In genomic region chr1:3649342-3650247, GRCh38 we compare ENCODE assay signal across 1 cellular context.
TF ChIP-seq lines count a peak whose summit lies in the region.

A gene with protein sequence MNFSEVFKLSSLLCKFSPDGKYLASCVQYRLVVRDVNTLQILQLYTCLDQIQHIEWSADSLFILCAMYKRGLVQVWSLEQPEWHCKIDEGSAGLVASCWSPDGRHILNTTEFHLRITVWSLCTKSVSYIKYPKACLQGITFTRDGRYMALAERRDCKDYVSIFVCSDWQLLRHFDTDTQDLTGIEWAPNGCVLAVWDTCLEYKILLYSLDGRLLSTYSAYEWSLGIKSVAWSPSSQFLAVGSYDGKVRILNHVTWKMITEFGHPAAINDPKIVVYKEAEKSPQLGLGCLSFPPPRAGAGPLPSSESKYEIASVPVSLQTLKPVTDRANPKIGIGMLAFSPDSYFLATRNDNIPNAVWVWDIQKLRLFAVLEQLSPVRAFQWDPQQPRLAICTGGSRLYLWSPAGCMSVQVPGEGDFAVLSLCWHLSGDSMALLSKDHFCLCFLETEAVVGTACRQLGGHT (minus strand): TSS chr1:3650103. CDS start chr1:3649999, 104 bp downstream.

TF ChIP-seq in HepG2, 621 proteins besides CTCF, POLR2A, EP300 and RAD21 (continued from another document and continues in another):
- TF ChIP-seq, protein P1, sequence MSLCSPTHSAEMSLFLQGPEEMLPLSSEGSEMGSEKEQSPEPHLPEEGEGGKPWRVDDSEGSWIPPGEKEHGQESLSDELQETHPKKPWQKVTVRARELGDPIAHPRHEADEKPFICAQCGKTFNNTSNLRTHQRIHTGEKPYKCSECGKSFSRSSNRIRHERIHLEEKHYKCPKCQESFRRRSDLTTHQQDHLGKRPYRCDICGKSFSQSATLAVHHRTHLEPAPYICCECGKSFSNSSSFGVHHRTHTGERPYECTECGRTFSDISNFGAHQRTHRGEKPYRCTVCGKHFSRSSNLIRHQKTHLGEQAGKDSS (CRISPR knock-in tag; IDR thresholded peaks at IDR 0.05; ENCODE audit: borderline replicate concordance, low read depth): peak; percentile 71; the same call in 1 of the 2 replicates
- TF ChIP-seq HDAC1 (CRISPR knock-in tag; IDR thresholded peaks at IDR 0.05) (peak; percentile 57), DMAP1 (CRISPR knock-in tag; IDR thresholded peaks at IDR 0.05) (peak; percentile 54; the same call in 1 of the 2 replicates), ZNF333 (CRISPR knock-in tag; IDR thresholded peaks at IDR 0.05; ENCODE audit: borderline replicate concordance) (0 out of 2 replicates have a peak, but pooled peaks have one; percentile 54), FOXC1 (CRISPR knock-in tag; IDR thresholded peaks at IDR 0.05; ENCODE audit: borderline replicate concordance) (0 out of 2 replicates have a peak, but pooled peaks have one; percentile 38), GPN1 (CRISPR knock-in tag; IDR thresholded peaks at IDR 0.05; ENCODE audit: borderline replicate concordance) (no peak), ZBTB42 (CRISPR knock-in tag; IDR thresholded peaks at IDR 0.05) (0 out of 2 replicates have a peak, but pooled peaks have one; percentile 57), ZNF446 (CRISPR knock-in tag; IDR thresholded peaks at IDR 0.05) (no peak), ZNF572 (CRISPR knock-in tag; IDR thresholded peaks at IDR 0.05) (peak; percentile 77; the same call in 1 of the 2 replicates), E2F1 (CRISPR knock-in tag; IDR thresholded peaks at IDR 0.05) (peak; percentile 74; the same call in 1 of the 2 replicates), ZBTB8A (CRISPR knock-in tag; IDR thresholded peaks at IDR 0.05; ENCODE audit: borderline replicate concordance, low read depth) (no peak), YEATS4 (CRISPR knock-in tag; IDR thresholded peaks at IDR 0.05; ENCODE audit: borderline replicate concordance) (peak; percentile 20; the same call in 1 of the 2 replicates), ATF7-NPFF (CRISPR knock-in tag; IDR thresholded peaks at IDR 0.05; ENCODE audit: low read depth) (peak; percentile 48; the same call in 1 of the 2 replicates), ZNF83 (CRISPR knock-in tag; IDR thresholded peaks at IDR 0.05; ENCODE audit: borderline replicate concordance) (0 out of 2 replicates have a peak, but pooled peaks have one; percentile 43), ZNF670 (CRISPR knock-in tag; IDR thresholded peaks at IDR 0.05; ENCODE audit: borderline replicate concordance) (peak; percentile 46; the same call in 1 of the 2 replicates), ZC3H4 (CRISPR knock-in tag; IDR thresholded peaks at IDR 0.05; ENCODE audit: borderline replicate concordance) (no peak), PHF8 (CRISPR knock-in tag; IDR thresholded peaks at IDR 0.05) (peak; percentile 91), SP2 (CRISPR knock-in tag; IDR thresholded peaks at IDR 0.05) (0 out of 2 replicates have a peak, but pooled peaks have one; percentile 59), NFYB (CRISPR knock-in tag; IDR thresholded peaks at IDR 0.05) (peak; percentile 88), HBP1 (CRISPR knock-in tag; IDR thresholded peaks at IDR 0.05; ENCODE audit: low read depth) (no peak), ZNF383 (CRISPR knock-in tag; IDR thresholded peaks at IDR 0.05; ENCODE audit: borderline replicate concordance) (0 out of 2 replicates have a peak, but pooled peaks have one; percentile 34), KDM5A (IDR thresholded peaks at IDR 0.05; ENCODE audit: borderline replicate concordance, low read length) (peak; percentile 39; the same call in 1 of the 2 replicates), NR2F2 (IDR thresholded peaks at IDR 0.05; ENCODE audit: borderline replicate concordance, low read depth) (peak; percentile 26; the same call in 1 of the 2 replicates), KAT8 (CRISPR knock-in tag; IDR thresholded peaks at IDR 0.05) (peak; percentile 85), MIER2 (CRISPR knock-in tag; IDR thresholded peaks at IDR 0.05) (no peak), ZNF607 (CRISPR knock-in tag; IDR thresholded peaks at IDR 0.05; ENCODE audit: borderline replicate concordance) (no peak), AKAP8 (CRISPR knock-in tag; IDR thresholded peaks at IDR 0.05) (0 out of 2 replicates have a peak, but pooled peaks have one; percentile 43), HIVEP1 (CRISPR knock-in tag; IDR thresholded peaks at IDR 0.05) (peak; percentile 74), FOSL1 (CRISPR knock-in tag; IDR thresholded peaks at IDR 0.05; ENCODE audit: borderline replicate concordance) (no peak), RAD51 (IDR thresholded peaks at IDR 0.05; ENCODE audit: borderline replicate concordance) (no peak), PAWR (CRISPR knock-in tag; IDR thresholded peaks at IDR 0.05; ENCODE audit: borderline replicate concordance) (0 out of 2 replicates have a peak, but pooled peaks have one; percentile 47), ZNF317 (CRISPR knock-in tag; IDR thresholded peaks at IDR 0.05) (0 out of 2 replicates have a peak, but pooled peaks have one; percentile 23), CHD4 (IDR thresholded peaks at IDR 0.05; ENCODE audit: borderline replicate concordance, low read length) (no peak), MXD1 (CRISPR knock-in tag; IDR thresholded peaks at IDR 0.05) (peak; percentile 66; the same call in 1 of the 2 replicates), ZNF850 (CRISPR knock-in tag; conservative IDR thresholded peaks at IDR 0.05) (no peak), HOXA3 (CRISPR knock-in tag; IDR thresholded peaks at IDR 0.05) (peak; percentile 62; the same call in 1 of the 2 replicates), ZNF205 (CRISPR knock-in tag; IDR thresholded peaks at IDR 0.05) (0 out of 2 replicates have a peak, but pooled peaks have one; percentile 14), ZNF777 (CRISPR knock-in tag; IDR thresholded peaks at IDR 0.05) (peak; percentile 67), ISL2 (CRISPR knock-in tag; IDR thresholded peaks at IDR 0.05) (no peak; the same call in 1 of the 2 replicates), ASH2L (IDR thresholded peaks at IDR 0.05; ENCODE audit: insufficient read length, low read depth, low read length) (peak; percentile 66), TGIF2 (CRISPR knock-in tag; IDR thresholded peaks at IDR 0.05) (no peak), LCORL (IDR thresholded peaks at IDR 0.05) (no peak), LCORL (CRISPR knock-in tag; IDR thresholded peaks at IDR 0.05) (0 out of 2 replicates have a peak, but pooled peaks have one; percentile 45), HCFC1 (IDR thresholded peaks at IDR 0.05; ENCODE audit: low read depth, low read length) (peak; percentile 90), POLR2G (IDR thresholded peaks at IDR 0.05; ENCODE audit: low read depth, low read length) (peak; percentile 89), ELF3 (CRISPR knock-in tag; IDR thresholded peaks at IDR 0.05) (peak; percentile 77), NR2C2 (CRISPR knock-in tag; IDR thresholded peaks at IDR 0.05; ENCODE audit: borderline replicate concordance) (peak; percentile 62), SUZ12 (IDR thresholded peaks at IDR 0.05; ENCODE audit: low read depth, low read length) (peak; percentile 68), ZFX (CRISPR knock-in tag; IDR thresholded peaks at IDR 0.05; ENCODE audit: low read depth) (peak; percentile 77), SIN3A (IDR thresholded peaks at IDR 0.05; ENCODE audit: borderline replicate concordance, low read depth, low read length) (peak; percentile 68; the same call in 1 of the 2 replicates), BCL6 (CRISPR knock-in tag; IDR thresholded peaks at IDR 0.05) (no peak), SP4 (CRISPR knock-in tag; IDR thresholded peaks at IDR 0.05) (peak; percentile 30; the same call in 1 of the 2 replicates), ZHX2 (IDR thresholded peaks at IDR 0.05; ENCODE audit: low read depth) (0 out of 2 replicates have a peak, but pooled peaks have one; percentile 42), ZHX2 (CRISPR knock-in tag; IDR thresholded peaks at IDR 0.05; ENCODE audit: borderline replicate concordance) (no peak)
- TF ChIP-seq, protein P2, sequence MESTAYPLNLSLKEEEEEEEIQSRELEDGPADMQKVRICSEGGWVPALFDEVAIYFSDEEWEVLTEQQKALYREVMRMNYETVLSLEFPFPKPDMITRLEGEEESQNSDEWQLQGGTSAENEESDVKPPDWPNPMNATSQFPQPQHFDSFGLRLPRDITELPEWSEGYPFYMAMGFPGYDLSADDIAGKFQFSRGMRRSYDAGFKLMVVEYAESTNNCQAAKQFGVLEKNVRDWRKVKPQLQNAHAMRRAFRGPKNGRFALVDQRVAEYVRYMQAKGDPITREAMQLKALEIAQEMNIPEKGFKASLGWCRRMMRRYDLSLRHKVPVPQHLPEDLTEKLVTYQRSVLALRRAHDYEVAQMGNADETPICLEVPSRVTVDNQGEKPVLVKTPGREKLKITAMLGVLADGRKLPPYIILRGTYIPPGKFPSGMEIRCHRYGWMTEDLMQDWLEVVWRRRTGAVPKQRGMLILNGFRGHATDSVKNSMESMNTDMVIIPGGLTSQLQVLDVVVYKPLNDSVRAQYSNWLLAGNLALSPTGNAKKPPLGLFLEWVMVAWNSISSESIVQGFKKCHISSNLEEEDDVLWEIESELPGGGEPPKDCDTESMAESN (CRISPR knock-in tag; conservative IDR thresholded peaks at IDR 0.05): no peak
- TF ChIP-seq, protein P3, sequence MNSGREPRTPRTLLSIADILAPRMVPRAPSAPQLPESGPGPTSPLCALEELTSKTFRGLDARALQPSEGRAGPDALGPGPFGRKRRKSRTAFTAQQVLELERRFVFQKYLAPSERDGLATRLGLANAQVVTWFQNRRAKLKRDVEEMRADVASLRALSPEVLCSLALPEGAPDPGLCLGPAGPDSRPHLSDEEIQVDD (CRISPR knock-in tag; IDR thresholded peaks at IDR 0.05; ENCODE audit: borderline replicate concordance): no peak
